Comparison of ENCODE assay signal across 1 cellular context in the genomic region with DNA sequence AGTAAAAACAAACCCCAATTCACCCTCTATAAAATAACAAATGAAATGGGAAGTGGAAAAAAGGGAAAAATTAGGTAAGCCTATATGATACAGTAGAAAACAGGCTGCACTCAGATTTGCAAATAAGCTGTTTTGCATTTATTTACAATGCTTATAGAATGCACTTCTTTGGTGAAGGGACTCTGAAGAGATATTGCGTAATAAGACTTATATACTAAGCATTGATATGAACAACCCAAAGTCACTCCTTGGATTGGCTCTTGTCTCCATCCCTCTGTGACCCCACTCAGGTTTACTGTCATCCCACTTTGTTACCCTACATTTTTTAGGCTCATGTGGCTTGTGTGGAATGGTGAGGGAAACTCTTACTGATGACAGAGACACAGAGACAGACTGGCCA.
TF ChIP-seq lines count a peak whose summit lies in the region.

No MANE protein-coding gene starts in this region.

TF ChIP-seq in K562, 482 proteins besides CTCF, POLR2A, EP300 and RAD21 (continued from another document):
- TF ChIP-seq, protein P1, sequence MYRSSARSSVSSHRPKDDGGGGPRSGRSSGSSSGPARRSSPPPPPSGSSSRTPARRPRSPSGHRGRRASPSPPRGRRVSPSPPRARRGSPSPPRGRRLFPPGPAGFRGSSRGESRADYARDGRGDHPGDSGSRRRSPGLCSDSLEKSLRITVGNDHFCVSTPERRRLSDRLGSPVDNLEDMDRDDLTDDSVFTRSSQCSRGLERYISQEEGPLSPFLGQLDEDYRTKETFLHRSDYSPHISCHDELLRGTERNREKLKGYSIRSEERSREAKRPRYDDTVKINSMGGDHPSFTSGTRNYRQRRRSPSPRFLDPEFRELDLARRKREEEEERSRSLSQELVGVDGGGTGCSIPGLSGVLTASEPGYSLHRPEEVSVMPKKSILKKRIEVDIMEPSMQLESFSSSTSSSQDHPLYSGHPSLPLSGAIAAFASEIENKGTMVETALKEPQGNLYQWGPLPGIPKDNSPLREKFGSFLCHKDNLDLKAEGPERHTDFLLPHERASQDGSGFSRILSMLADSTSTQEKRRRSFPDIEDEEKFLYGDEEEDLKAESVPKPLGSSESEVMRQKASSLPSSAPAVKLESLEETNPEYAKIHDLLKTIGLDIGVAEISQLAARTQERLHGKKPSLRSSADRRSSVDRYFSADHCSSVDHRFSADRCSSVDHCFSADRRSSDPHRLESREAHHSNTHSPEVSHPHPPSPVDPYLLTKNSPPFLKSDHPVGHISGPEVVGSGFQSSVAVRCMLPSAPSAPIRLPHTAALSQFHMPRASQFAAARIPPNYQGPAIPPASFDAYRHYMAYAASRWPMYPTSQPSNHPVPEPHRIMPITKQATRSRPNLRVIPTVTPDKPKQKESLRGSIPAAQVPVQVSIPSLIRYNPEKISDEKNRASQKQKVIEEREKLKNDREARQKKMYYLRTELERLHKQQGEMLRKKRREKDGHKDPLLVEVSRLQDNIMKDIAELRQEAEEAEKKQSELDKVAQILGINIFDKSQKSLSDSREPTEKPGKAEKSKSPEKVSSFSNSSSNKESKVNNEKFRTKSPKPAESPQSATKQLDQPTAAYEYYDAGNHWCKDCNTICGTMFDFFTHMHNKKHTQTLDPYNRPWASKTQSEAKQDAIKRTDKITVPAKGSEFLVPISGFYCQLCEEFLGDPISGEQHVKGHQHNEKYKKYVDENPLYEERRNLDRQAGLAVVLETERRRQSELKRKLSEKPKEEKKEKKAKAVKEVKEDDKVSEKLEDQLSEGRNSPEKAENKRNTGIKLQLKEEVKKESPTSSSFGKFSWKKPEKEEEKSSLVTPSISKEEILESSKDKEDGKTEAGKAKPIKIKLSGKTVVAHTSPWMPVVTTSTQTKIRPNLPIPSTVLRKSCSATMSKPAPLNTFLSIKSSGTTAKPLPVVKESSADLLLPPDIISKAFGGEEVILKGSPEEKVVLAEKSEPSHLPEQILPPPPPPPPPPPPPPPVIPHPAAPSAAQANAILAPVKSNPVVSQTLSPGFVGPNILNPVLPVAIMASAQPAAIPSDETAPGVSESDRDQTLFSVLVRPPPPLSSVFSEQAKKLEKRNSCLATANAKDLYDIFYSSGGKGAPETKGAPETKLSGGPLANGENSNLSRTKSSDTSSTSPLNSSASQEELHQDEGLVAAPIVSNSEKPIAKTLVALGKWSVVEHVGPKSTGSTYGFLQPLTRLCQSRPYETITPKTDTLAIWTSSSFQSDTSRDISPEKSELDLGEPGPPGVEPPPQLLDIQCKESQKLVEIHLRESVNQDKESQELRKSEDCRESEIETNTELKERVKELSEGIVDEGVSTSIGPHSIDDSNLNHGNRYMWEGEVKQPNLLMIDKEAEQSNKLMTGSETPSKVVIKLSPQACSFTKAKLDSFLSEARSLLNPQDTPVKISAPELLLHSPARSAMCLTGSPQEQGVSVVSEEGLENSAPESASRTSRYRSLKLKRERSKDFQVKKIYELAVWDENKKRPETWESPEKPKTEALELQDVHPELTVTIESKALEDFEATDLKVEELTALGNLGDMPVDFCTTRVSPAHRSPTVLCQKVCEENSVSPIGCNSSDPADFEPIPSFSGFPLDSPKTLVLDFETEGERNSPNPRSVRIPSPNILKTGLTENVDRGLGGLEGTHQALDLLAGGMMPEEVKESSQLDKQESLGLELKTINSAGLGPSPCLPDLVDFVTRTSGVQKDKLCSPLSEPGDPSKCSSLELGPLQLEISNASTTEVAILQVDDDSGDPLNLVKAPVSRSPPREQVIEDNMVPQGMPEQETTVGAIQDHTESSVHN (IDR thresholded peaks at IDR 0.05; ENCODE audit: borderline replicate concordance in 1 of 2, low read depth in 1 of 2), result no peak
- TF ChIP-seq, protein P2, sequence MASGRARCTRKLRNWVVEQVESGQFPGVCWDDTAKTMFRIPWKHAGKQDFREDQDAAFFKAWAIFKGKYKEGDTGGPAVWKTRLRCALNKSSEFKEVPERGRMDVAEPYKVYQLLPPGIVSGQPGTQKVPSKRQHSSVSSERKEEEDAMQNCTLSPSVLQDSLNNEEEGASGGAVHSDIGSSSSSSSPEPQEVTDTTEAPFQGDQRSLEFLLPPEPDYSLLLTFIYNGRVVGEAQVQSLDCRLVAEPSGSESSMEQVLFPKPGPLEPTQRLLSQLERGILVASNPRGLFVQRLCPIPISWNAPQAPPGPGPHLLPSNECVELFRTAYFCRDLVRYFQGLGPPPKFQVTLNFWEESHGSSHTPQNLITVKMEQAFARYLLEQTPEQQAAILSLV (tag; IDR thresholded peaks at IDR 0.05), result peak; percentile 79
- TF ChIP-seq PHF21A (IDR thresholded peaks at IDR 0.05; ENCODE audit: borderline replicate concordance, low read depth), result no peak
- no peak for TF ChIP-seq GABPB1 (CRISPR knock-in tag; IDR thresholded peaks at IDR 0.05)
- TF ChIP-seq, protein P3, sequence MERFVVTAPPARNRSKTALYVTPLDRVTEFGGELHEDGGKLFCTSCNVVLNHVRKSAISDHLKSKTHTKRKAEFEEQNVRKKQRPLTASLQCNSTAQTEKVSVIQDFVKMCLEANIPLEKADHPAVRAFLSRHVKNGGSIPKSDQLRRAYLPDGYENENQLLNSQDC (CRISPR knock-in tag; IDR thresholded peaks at IDR 0.05), result no peak
- peak; percentile 64; the same call in 1 of the 2 replicates for TF ChIP-seq CEBPG (CRISPR knock-in tag; IDR thresholded peaks at IDR 0.05)
- TF ChIP-seq CEBPG (tag; conservative IDR thresholded peaks at IDR 0.05 in 1 of 2, IDR thresholded peaks at IDR 0.05 in 1 of 2), result peak; percentile 84 to 99
